Comparison of ENCODE assay signal across 23 cellular contexts in genomic region chr4:116217781-116218180, GRCh38.
DNase-seq lines count a peak whose midpoint lies in the region; FAIRE-seq and TF ChIP-seq lines count a peak whose summit lies in the region.
"Had no signal": no experiment of that assay in that cellular context is flagged by ENCODE, and none has a peak within 500 bp of the region (broad histone marks: within the 10 kb centered on the region; RNA-seq: fewer than 3 reads in every experiment).

No MANE protein-coding gene starts in this region.

- no peaks in the 10 kb centered on the region for H3K36me3 Mint-ChIP-seq in activated T-helper 1 cell treated with anti-CD3 and anti-CD28 coated beads, Interleukin-12 subunit alpha, Interleukin-12 subunit beta, Interleukin-2, Interleukin-4 antibody, amounts not matched to agents 30 ng/mL and 10 ng/mL and 1 ng/mL, durations not matched to agents 14 hours and 24 hours and 36 hours (ENCODE audit: low read depth)

- FAIRE-seq in bronchial epithelial cell (lab: Jason Lieb, UNC) = no peak
- FAIRE-seq: GM12892 had no signal

- no peak overlapping the region for H3K27ac ChIP-seq in RWPE1
- H3K27ac ChIP-seq: BLaER1, Peyer's patch had no signal

- no peaks in the 10 kb centered on the region for H3K4me1 Mint-ChIP-seq in activated T-helper 1 cell treated with anti-CD3 and anti-CD28 coated beads, Interleukin-12 subunit alpha, Interleukin-12 subunit beta, Interleukin-2, Interleukin-4 antibody, amounts not matched to agents 30 ng/mL and 10 ng/mL and 1 ng/mL, durations not matched to agents 14 hours and 24 hours and 36 hours (ENCODE audit: low read depth)

- H3K36me3 ChIP-seq in bronchial epithelial cell (ENCODE audit: control insufficient read depth, insufficient read depth, low read length) = no peaks in the 10 kb centered on the region
- H3K36me3 ChIP-seq: BLaER1, HAP-1, MG63, Peyer's patch had no signal

- DNase-seq in HPDE6-E6E7 (ENCODE audit: extremely low spot score) (peak; percentile 47), RWPE1 (ENCODE audit: low spot score) (peak; percentile 37), bronchial epithelial cell (ENCODE audit: low read depth) (peak; percentile 74), iris pigment epithelial cell (ENCODE audit: low read depth) (peak; percentile 5), NCI-H1048 (lab: John Stamatoyannopoulos, UW) (no peak), HEK293T (ENCODE audit: extremely low spot score) (no peak)
- no peak for DNase-seq in activated T-helper 1 cell treated with anti-CD3 and anti-CD28 coated beads, Interleukin-12 subunit alpha, Interleukin-12 subunit beta, Interleukin-2, Interleukin-4 antibody, amounts not matched to agents 30 ng/mL and 10 ng/mL and 1 ng/mL, durations not matched to agents 14 hours and 24 hours and 36 hours (ENCODE audit: low spot score)
- DNase-seq: ACHN; CD4-positive, alpha-beta T cell; COR-L47; DMS79; Karpas-422; MG63; NCI-H1436; NCI-H1930; NCI-H2227 treated with DMSO at 0.1 percent for 48 hours; NCI-H510A; NCI-H748 treated with DMSO at 0.1 percent for 48 hours; Peyer's patch; SW 1271 had no signal

- intact Hi-C loops in activated T-helper 1 cell treated with anti-CD3 and anti-CD28 coated beads, Interleukin-12 subunit alpha, Interleukin-12 subunit beta, Interleukin-2, Interleukin-4 antibody, amounts not matched to agents 30 ng/mL and 10 ng/mL and 1 ng/mL, durations not matched to agents 14 hours and 24 hours and 36 hours (cut with micrococcal nuclease) = no loop called here

- TF ChIP-seq CTCF in RWPE1 (conservative IDR thresholded peaks at IDR 0.05; ENCODE audit: low read depth) = no peak
- no peak for TF ChIP-seq CTCF in bronchial epithelial cell (IDR thresholded peaks at IDR 0.05; ENCODE audit: insufficient read depth, low read length, severe bottlenecking)

- CTCF ChIA-PET in RWPE1 (lab: Yijun Ruan, JAX) (interaction anchor here (0.5 kb wide), 1 partner anchor 1545 kb away, joined by 3 read pairs; no protein-coding TSS in a partner anchor), HEK293T (lab: Yijun Ruan, JAX) (no interaction called here)

- no peaks in the 10 kb centered on the region for H3K27me3 ChIP-seq in bronchial epithelial cell (ENCODE audit: control insufficient read depth, insufficient read depth, low read length)
- H3K27me3 ChIP-seq: BLaER1, MG63, Peyer's patch had no signal

- H3K4me3 ChIP-seq in bronchial epithelial cell (ENCODE audit: low read depth, low read length) = no peak overlapping the region
- H3K4me3 ChIP-seq: BLaER1, HAP-1, MG63, Peyer's patch had no signal

- no peak overlapping the region for H3K27ac Mint-ChIP-seq in activated T-helper 1 cell treated with anti-CD3 and anti-CD28 coated beads, Interleukin-12 subunit alpha, Interleukin-12 subunit beta, Interleukin-2, Interleukin-4 antibody, amounts not matched to agents 30 ng/mL and 10 ng/mL and 1 ng/mL, durations not matched to agents 14 hours and 24 hours and 36 hours
- H3K27ac Mint-ChIP-seq: CD4-positive, alpha-beta T cell had no signal

- no peaks in the 10 kb centered on the region for H3K27me3 Mint-ChIP-seq in activated T-helper 1 cell treated with anti-CD3 and anti-CD28 coated beads, Interleukin-12 subunit alpha, Interleukin-12 subunit beta, Interleukin-2, Interleukin-4 antibody, amounts not matched to agents 30 ng/mL and 10 ng/mL and 1 ng/mL, durations not matched to agents 14 hours and 24 hours and 36 hours (ENCODE audit: insufficient read depth)
- H3K27me3 Mint-ChIP-seq: CD4-positive, alpha-beta T cell had no signal

- POLR2A ChIA-PET in RWPE1 (lab: Yijun Ruan, JAX; ENCODE audit: low non-redundant PET) (no interaction called here), HEK293T (lab: Yijun Ruan, JAX) (no interaction called here)

- H3K4me3 Mint-ChIP-seq in activated T-helper 1 cell treated with anti-CD3 and anti-CD28 coated beads, Interleukin-12 subunit alpha, Interleukin-12 subunit beta, Interleukin-2, Interleukin-4 antibody, amounts not matched to agents 30 ng/mL and 10 ng/mL and 1 ng/mL, durations not matched to agents 14 hours and 24 hours and 36 hours = no peak overlapping the region
- H3K4me3 Mint-ChIP-seq: CD4-positive, alpha-beta T cell had no signal

- H3K9me3 Mint-ChIP-seq in activated T-helper 1 cell treated with anti-CD3 and anti-CD28 coated beads, Interleukin-12 subunit alpha, Interleukin-12 subunit beta, Interleukin-2, Interleukin-4 antibody, amounts not matched to agents 30 ng/mL and 10 ng/mL and 1 ng/mL, durations not matched to agents 14 hours and 24 hours and 36 hours = no peaks in the 10 kb centered on the region

TF ChIP-seq in HEK293T, 16 proteins besides CTCF, POLR2A, EP300 and RAD21:
- no peak for TF ChIP-seq L3MBTL2 (conservative IDR thresholded peaks at IDR 0.05)

Comparison
In these comparisons a context has a peak if more than half of its experiments do, and no peak if none do; other contexts are left out.
1. DNase-seq: peak in HPDE6-E6E7 (single experiment), RWPE1 (single experiment), bronchial epithelial cell (single experiment) and iris pigment epithelial cell (single experiment); none in NCI-H1048 (single experiment), activated T-helper 1 cell treated with anti-CD3 and anti-CD28 coated beads, Interleukin-12 subunit alpha, Interleukin-12 subunit beta, Interleukin-2, Interleukin-4 antibody, amounts not matched to agents 30 ng/mL and 10 ng/mL and 1 ng/mL, durations not matched to agents 14 hours and 24 hours and 36 hours (single experiment) and HEK293T (single experiment).